ENCODE assay signal across 8 cellular contexts in the genomic region with DNA sequence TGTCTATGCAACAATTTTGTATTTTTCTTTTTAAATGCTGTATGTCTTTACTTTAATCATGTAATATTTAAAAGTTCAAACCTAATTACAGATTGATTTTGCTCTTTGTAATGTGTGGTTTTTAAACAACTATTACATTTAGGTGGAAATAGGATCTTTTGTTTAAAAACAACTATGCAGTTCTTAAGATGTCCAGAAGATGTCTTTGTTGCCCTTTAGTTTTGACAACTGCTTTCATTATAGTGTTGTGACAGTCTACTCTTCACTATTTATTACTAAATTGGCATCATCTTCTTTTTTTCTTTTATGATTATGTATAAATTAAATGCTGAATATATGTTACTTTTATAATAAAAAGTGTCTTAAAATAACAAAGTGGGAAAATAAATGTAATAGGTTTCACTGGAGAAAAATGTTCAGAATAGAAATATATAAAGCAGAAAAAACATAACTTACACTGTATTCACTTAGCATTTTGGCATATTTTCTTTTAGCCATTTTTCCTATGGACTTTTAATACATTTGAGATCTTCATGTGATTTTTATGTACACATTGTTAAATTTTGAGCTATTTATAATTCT. TPM values are rescaled to one million over a fixed set of nuclear protein-coding genes. Genes with fewer than 3 reads are reported as not detected.
DNase-seq lines count a peak whose midpoint lies in the region; ATAC-seq and FAIRE-seq lines count a peak whose summit lies in the region.

No MANE protein-coding gene starts in this region.

- FAIRE-seq in small intestine (lab: Jason Lieb, UNC), result no peak

- H3K27me3 ChIP-seq in small intestine (ENCODE audit: control insufficient read depth in 2 of 2, insufficient read depth in 2 of 2, low read length in 2 of 2), result no peaks in the 10 kb centered on the region

- H3K27ac ChIP-seq in small intestine (ENCODE audit: low read depth in 1 of 2, low read length in 1 of 2), result no peak overlapping the region

- no peaks in the 10 kb centered on the region for H3K9me3 ChIP-seq in small intestine (ENCODE audit: control insufficient read depth, low read depth)

- H3K4me1 ChIP-seq in small intestine (ENCODE audit: control insufficient read depth in 2 of 2, insufficient read depth in 1 of 2, low read depth in 1 of 2, low read length in 1 of 2), result no peaks in the 10 kb centered on the region

- H3K36me3 ChIP-seq in small intestine (ENCODE audit: control insufficient read depth in 2 of 2, insufficient read depth in 2 of 2, low read length in 2 of 2), result no peaks in the 10 kb centered on the region

- peak; percentile 54 for ATAC-seq in HG02763 (IDR thresholded peaks at IDR 0.05; ENCODE audit: unreplicated experiment)
- no peak for ATAC-seq in GM18517 (IDR thresholded peaks at IDR 0.05; ENCODE audit: unreplicated experiment)

- DNase-seq in EL (peak; percentile 32), SK-MEL-5 (ENCODE audit: low read depth, low spot score) (peak; percentile 54), fibroblast of the conjunctiva (ENCODE audit: low read depth) (peak; percentile 22), small intestine (peak; percentile 22), RPMI8226 (no peak), T-helper 9 cell (no peak)

- in situ Hi-C loops in SK-MEL-5 (cut with HindIII; ENCODE audit: low pct_unique_long_range_greater_than_20kb, low sequenced_read_pairs), result no loop called here

- no peak overlapping the region for H3K4me3 ChIP-seq in small intestine (ENCODE audit: low read depth in 1 of 2, low read length in 2 of 2)

RNA-seq across cellular contexts. Expression of gene PCNX4, which starts 27.1 kb away (rescaled TPM):
- total RNA-seq in SK-MEL-5 (2014; rRNA removed; shearing (Covaris generic)), result 54.8 and 55.1 TPM in 2 replicates
- polyA plus RNA-seq in SK-MEL-5 (2015; cell fraction: cytosol; rRNA removed), result 31.7 and 51.4 TPM in 2 replicates
- 95.5 and 128 TPM in 2 replicates for polyA plus RNA-seq in SK-MEL-5 (2015; cell fraction: nucleus; rRNA removed)
- 1 to 10 TPM; 3.0 to 9.8 (median 8.3) TPM for polyA plus RNA-seq in small intestine

Comparison
In these comparisons a context has a peak if more than half of its experiments do, and no peak if none do; other contexts are left out.
1. DNase-seq: peak in EL (single experiment), SK-MEL-5 (single experiment), fibroblast of the conjunctiva (single experiment) and small intestine (single experiment); none in RPMI8226 (single experiment) and T-helper 9 cell (single experiment).